ENCODE assay signal across 8 cellular contexts in the genomic region with DNA sequence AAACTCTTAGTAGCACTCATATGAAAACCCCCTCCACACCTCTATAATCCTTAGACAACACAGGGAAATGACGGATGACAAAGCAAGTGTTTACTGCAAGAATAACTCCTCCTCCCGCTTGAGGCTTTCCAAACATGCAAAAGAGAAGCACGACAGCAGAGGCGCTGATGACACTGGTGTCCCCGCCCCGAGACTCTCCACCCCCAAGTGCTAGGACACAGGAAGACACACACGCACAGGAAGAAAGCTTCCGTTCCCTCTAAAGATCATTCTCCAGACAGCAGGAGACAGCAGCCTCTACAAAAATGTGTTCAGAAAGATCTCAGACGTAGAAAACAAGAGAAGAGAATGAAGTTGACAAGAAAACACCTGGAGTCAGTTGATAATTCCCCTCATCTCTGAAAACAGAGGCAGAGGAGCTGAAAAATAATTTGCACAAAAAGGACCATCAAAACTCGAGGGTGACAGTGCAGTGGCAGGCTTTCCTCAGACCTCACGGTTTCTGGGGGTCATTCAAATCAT.
DNase-seq lines count a peak whose midpoint lies in the region; ATAC-seq and TF ChIP-seq lines count a peak whose summit lies in the region.

No MANE protein-coding gene starts in this region.

- peaks cover 0 to 46% (median 31%) of the 10 kb centered on the region in 11 experiments; a peak in 14 of 22 replicates for H4K20me1 ChIP-seq in BLaER1 treated with 17β-estradiol and CSF1 and Interleukin-3, amounts not matched to agents 10 nM and 100 nM
- H4K20me1 ChIP-seq in OCI-LY7 (ENCODE audit: insufficient read depth, low read length), result no peaks in the 10 kb centered on the region

- BruUV-seq in OCI-LY7 (replicated peaks; lab: Mats Ljungman, UMichigan), result no TSS peak

- H3K4me2 ChIP-seq in BLaER1 treated with 17β-estradiol and CSF1 and Interleukin-3, amounts not matched to agents 10 nM and 100 nM, result peak overlapping the region; percentile 81 to 97 (median 92)
- peak overlapping the region; percentile 61 for H3K4me2 ChIP-seq in OCI-LY7 (ENCODE audit: low read length)

- peak overlapping the region; percentile 49; the same call in 1 of the 2 replicates for H2AFZ ChIP-seq in OCI-LY7 (ENCODE audit: low read length)

- no peak for TF ChIP-seq CTCF in OCI-LY7 (conservative IDR thresholded peaks at IDR 0.05; ENCODE audit: low read length)

- peaks cover 17 to 55% (median 31%) of the 10 kb centered on the region in 11 experiments; a peak in 21 of 22 replicates for H3K36me3 ChIP-seq in BLaER1 treated with 17β-estradiol and CSF1 and Interleukin-3, amounts not matched to agents 10 nM and 100 nM
- H3K36me3 ChIP-seq in OCI-LY7 (ENCODE audit: insufficient read depth, low read length), result no peaks in the 10 kb centered on the region

- DNase-seq in OCI-LY7 (ENCODE audit: low spot score) (peak; percentile 75), right cardiac atrium (peak; percentile 63 to 86 (median 82)), NCI-H2171 (lab: John Stamatoyannopoulos, UW) (no peak), HK-2 (ENCODE audit: unreplicated experiment) (no peak)
- DNase-seq in activated effector memory CD4-positive, alpha-beta T cell treated with anti-CD3 and anti-CD28 coated beads, Interleukin-2, amount 50 U/mL, for 16 hours, result peak; percentile 89
- DNase-seq in stimulated activated CD4-positive, alpha-beta T cell treated with anti-CD3 and anti-CD28 coated beads, Interleukin-2, amount 100 ng/mL, for 4 hours (ENCODE audit: low read depth), result peak; percentile 36

- no peaks in the 10 kb centered on the region for H3K79me2 ChIP-seq in OCI-LY7 (ENCODE audit: insufficient read depth, low read depth, low read length)

- WGBS in right cardiac atrium, result 25% methylated on average over 11 of the region's 11 CpGs

- H3K27me3 ChIP-seq in BLaER1 treated with 17β-estradiol and CSF1 and Interleukin-3, amounts not matched to agents 10 nM and 100 nM, result no peaks in the 10 kb centered on the region
- no peaks in the 10 kb centered on the region for H3K27me3 ChIP-seq in right cardiac atrium (ENCODE audit: control insufficient read depth, insufficient read depth)

- POLR2A ChIA-PET in OCI-LY7 (lab: Charles Lee), result interaction anchor here (0.7 kb wide), 1 partner anchor 842 kb away, joined by 3 read pairs; no protein-coding TSS in a partner anchor

- peak overlapping the region; percentile 52 to 76 (median 67); a peak in 20 of 22 replicates for H3K27ac ChIP-seq in BLaER1 treated with 17β-estradiol and CSF1 and Interleukin-3, amounts not matched to agents 10 nM and 100 nM
- H3K27ac ChIP-seq in OCI-LY7 (ENCODE audit: low read depth, low read length, poor library complexity, severe bottlenecking) (peak overlapping the region; percentile 32), right cardiac atrium (ENCODE audit: low read length) (peak overlapping the region; percentile 22)

- intact Hi-C loops in OCI-LY7 (cut with micrococcal nuclease; ENCODE audit: unreplicated experiment), result loop anchor here (2.0 kb wide), 1 partner anchor 118 kb away; no protein-coding TSS in a partner anchor
- intact Hi-C loops in right cardiac atrium (cut with DNase I), result no loop called here

- H3K9me2 ChIP-seq in OCI-LY7 (ENCODE audit: insufficient read depth, low read length), result no peaks in the 10 kb centered on the region

- ATAC-seq in HG02588 (IDR thresholded peaks at IDR 0.05; ENCODE audit: unreplicated experiment) (peak; percentile 40), right cardiac atrium (peak; percentile 71 to 73)

- CTCF ChIA-PET in OCI-LY7 (lab: Charles Lee; ENCODE audit: unreplicated experiment), result no interaction called here

- peak overlapping the region; percentile 14 to 67 (median 52); a peak in 20 of 22 replicates for H3K9ac ChIP-seq in BLaER1 treated with 17β-estradiol and CSF1 and Interleukin-3, amounts not matched to agents 10 nM and 100 nM

- H3K4me3 ChIP-seq in BLaER1 treated with 17β-estradiol and CSF1 and Interleukin-3, amounts not matched to agents 10 nM and 100 nM, result peak overlapping the region in 9 of 10 experiments; percentile 3 to 47 (median 41); a peak in 11 of 20 replicates
- no peak overlapping the region for H3K4me3 ChIP-seq in OCI-LY7 (ENCODE audit: low read depth, low read length, poor library complexity, severe bottlenecking)
- no peak overlapping the region for H3K4me3 ChIP-seq in right cardiac atrium (ENCODE audit: low read length)

- H3K9me3 ChIP-seq in BLaER1 treated with 17β-estradiol and CSF1 and Interleukin-3, amounts not matched to agents 10 nM and 100 nM (replicated peaks in 1 of 11), result no peaks in the 10 kb centered on the region
- H3K9me3 ChIP-seq in OCI-LY7 (ENCODE audit: low read length) (no peaks in the 10 kb centered on the region), right cardiac atrium (ENCODE audit: control insufficient read depth, low read length) (no peaks in the 10 kb centered on the region)

- H3K4me1 ChIP-seq in BLaER1 treated with 17β-estradiol and CSF1 and Interleukin-3, amounts not matched to agents 10 nM and 100 nM, result peaks cover 35 to 48% (median 45%) of the 10 kb centered on the region in 10 experiments
- H3K4me1 ChIP-seq in OCI-LY7 (ENCODE audit: insufficient read depth, low read length, poor library complexity, severe bottlenecking), result peaks cover 16% of the 10 kb centered on the region
- H3K4me1 ChIP-seq in right cardiac atrium (ENCODE audit: control insufficient read depth, insufficient read depth, low read length), result peaks cover 3% of the 10 kb centered on the region

Comparison
In these comparisons a context has a peak if more than half of its experiments do, and no peak if none do; other contexts are left out.
1. H3K4me3 ChIP-seq: peak in BLaER1 treated with 17β-estradiol and CSF1 and Interleukin-3, amounts not matched to agents 10 nM and 100 nM (9 of 10); none in OCI-LY7 (single experiment) and right cardiac atrium (single experiment).
2. DNase-seq: peak in OCI-LY7 (single experiment), activated effector memory CD4-positive, alpha-beta T cell treated with anti-CD3 and anti-CD28 coated beads, Interleukin-2, amount 50 U/mL, for 16 hours (single experiment), right cardiac atrium (3 of 3) and stimulated activated CD4-positive, alpha-beta T cell treated with anti-CD3 and anti-CD28 coated beads, Interleukin-2, amount 100 ng/mL, for 4 hours (single experiment); none in NCI-H2171 (single experiment) and HK-2 (single experiment).
3. Peak in every context shown above with its lines, with median percentiles within 50 percentile points of each other: H3K27ac ChIP-seq.